1 cellular context compared by ENCODE assay signal in the genomic region with DNA sequence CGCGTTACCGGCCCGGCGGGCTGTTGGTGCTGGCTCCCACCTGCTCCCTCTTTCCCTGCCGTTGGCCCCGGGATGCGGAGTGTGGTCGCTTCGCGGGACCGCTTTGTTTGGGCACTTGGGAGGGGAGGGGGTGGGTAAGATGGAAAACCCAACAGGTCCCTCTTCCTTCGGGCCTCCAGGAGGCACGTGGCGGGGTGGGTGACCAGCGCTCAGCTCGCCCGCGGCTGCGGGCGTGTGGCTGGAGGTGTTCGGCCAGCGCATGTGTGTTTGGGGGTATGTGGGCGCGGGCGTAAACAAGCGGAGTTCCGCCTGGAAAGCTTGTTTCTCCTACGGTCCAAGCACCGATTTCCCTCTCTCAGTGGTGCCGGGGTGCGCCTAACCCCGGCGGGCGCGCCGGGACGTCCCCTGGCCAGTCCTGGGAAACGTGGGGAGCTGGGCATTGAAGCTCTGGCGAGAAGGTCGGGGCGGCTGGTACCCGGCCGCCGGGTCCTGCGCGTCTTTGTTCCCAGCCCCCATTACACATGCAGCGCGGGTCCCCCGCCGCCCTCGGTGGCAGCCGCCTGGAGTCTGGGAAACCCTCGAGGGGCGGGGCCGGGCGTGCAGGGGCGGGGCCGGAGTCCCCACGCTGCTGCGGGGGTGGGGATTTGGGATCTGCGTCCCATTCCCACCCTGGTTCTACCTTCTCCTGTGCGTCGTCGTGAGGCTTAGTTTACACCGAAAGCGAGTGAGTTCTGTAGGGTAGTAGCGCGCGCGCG.
TF ChIP-seq lines count a peak whose summit lies in the region.

No MANE protein-coding gene starts in this region.

TF ChIP-seq in GM23338, 12 proteins besides CTCF, POLR2A, EP300 and RAD21 (continued from another document):
- TF ChIP-seq, protein P1, sequence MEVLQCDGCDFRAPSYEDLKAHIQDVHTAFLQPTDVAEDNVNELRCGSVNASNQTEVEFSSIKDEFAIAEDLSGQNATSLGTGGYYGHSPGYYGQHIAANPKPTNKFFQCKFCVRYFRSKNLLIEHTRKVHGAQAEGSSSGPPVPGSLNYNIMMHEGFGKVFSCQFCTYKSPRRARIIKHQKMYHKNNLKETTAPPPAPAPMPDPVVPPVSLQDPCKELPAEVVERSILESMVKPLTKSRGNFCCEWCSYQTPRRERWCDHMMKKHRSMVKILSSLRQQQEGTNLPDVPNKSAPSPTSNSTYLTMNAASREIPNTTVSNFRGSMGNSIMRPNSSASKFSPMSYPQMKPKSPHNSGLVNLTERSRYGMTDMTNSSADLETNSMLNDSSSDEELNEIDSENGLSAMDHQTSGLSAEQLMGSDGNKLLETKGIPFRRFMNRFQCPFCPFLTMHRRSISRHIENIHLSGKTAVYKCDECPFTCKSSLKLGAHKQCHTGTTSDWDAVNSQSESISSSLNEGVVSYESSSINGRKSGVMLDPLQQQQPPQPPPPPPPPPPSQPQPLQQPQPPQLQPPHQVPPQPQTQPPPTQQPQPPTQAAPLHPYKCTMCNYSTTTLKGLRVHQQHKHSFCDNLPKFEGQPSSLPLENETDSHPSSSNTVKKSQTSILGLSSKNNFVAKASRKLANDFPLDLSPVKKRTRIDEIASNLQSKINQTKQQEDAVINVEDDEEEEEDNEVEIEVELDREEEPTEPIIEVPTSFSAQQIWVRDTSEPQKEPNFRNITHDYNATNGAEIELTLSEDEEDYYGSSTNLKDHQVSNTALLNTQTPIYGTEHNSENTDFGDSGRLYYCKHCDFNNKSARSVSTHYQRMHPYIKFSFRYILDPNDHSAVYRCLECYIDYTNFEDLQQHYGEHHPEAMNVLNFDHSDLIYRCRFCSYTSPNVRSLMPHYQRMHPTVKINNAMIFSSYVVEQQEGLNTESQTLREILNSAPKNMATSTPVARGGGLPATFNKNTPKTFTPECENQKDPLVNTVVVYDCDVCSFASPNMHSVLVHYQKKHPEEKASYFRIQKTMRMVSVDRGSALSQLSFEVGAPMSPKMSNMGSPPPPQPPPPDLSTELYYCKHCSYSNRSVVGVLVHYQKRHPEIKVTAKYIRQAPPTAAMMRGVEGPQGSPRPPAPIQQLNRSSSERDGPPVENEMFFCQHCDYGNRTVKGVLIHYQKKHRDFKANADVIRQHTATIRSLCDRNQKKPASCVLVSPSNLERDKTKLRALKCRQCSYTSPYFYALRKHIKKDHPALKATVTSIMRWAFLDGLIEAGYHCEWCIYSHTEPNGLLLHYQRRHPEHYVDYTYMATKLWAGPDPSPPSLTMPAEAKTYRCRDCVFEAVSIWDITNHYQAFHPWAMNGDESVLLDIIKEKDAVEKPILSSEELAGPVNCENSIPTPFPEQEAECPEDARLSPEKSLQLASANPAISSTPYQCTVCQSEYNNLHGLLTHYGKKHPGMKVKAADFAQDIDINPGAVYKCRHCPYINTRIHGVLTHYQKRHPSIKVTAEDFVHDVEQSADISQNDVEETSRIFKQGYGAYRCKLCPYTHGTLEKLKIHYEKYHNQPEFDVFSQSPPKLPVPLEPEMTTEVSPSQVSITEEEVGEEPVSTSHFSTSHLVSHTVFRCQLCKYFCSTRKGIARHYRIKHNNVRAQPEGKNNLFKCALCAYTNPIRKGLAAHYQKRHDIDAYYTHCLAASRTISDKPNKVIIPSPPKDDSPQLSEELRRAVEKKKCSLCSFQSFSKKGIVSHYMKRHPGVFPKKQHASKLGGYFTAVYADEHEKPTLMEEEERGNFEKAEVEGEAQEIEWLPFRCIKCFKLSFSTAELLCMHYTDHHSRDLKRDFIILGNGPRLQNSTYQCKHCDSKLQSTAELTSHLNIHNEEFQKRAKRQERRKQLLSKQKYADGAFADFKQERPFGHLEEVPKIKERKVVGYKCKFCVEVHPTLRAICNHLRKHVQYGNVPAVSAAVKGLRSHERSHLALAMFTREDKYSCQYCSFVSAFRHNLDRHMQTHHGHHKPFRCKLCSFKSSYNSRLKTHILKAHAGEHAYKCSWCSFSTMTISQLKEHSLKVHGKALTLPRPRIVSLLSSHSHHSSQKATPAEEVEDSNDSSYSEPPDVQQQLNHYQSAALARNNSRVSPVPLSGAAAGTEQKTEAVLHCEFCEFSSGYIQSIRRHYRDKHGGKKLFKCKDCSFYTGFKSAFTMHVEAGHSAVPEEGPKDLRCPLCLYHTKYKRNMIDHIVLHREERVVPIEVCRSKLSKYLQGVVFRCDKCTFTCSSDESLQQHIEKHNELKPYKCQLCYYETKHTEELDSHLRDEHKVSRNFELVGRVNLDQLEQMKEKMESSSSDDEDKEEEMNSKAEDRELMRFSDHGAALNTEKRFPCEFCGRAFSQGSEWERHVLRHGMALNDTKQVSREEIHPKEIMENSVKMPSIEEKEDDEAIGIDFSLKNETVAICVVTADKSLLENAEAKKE (CRISPR knock-in tag; IDR thresholded peaks at IDR 0.05), result no peak
- TF ChIP-seq POLR2AphosphoS5 (IDR thresholded peaks at IDR 0.05; ENCODE audit: low read depth) (peak; percentile 80), JUNB (IDR thresholded peaks at IDR 0.05; ENCODE audit: unreplicated experiment) (no peak), ZNF114 (CRISPR knock-in tag; IDR thresholded peaks at IDR 0.05) (no peak), REST (IDR thresholded peaks at IDR 0.05; ENCODE audit: unreplicated experiment) (peak; percentile 12), STAT1 (IDR thresholded peaks at IDR 0.05; ENCODE audit: unreplicated experiment) (no peak), EZH2phosphoT487 (IDR thresholded peaks at IDR 0.05; ENCODE audit: unreplicated experiment) (no peak), ETS1 (IDR thresholded peaks at IDR 0.05) (no peak)
